Comparison of ENCODE assay signal across 8 cellular contexts in the genomic region with DNA sequence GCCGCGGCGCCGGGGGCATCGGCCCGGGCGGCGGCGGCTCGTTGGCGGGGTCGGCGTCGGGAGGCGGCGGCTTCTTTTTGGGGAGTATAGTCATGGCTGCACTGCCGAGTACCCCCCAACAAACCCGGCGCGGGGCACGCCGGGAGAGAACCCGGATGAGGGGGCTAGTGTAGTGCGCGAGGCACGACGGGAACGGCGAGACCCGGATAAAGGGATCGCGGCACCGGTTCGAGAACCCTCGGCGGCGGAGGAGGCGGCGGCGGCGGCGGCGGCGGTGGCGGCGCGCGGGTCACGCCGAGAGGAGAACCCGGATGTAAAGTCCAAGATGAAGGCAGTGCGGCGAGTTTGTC. TPM values are rescaled to one million over a fixed set of nuclear protein-coding genes. Genes with fewer than 3 reads are reported as not detected.
A peak's percentile ranks its signal among the peaks of the same experiment; 100 is the strongest.
DNase-seq lines count a peak whose midpoint lies in the region; TF ChIP-seq lines count a peak whose summit lies in the region.

Gene OTUD5, minus strand, starts transcription at position 131 of the 350 bp plus-strand sequence. Its CDS starts 37 bp downstream, at position 94.

- H4K8ac ChIP-seq in mesenchymal stem cell (ENCODE audit: low read length): peak within 1 kb of the TSS; percentile 84

- peak within 1 kb of the TSS; percentile 84 for H2BK5ac ChIP-seq in mesenchymal stem cell (ENCODE audit: low read depth, low read length, poor library complexity, severe bottlenecking)

- H3K27me3 ChIP-seq in duodenal mucosa (ENCODE audit: control insufficient read depth in 1 of 2, insufficient read depth in 2 of 2, low read length in 2 of 2) (no peaks in the 10 kb centered on the region), mesenchymal stem cell (ENCODE audit: control insufficient read depth in 1 of 2, insufficient read depth in 1 of 2, low read length in 2 of 2) (peaks cover 0 to 3% of the 10 kb centered on the region in 2 experiments)

- H3K23ac ChIP-seq in mesenchymal stem cell (ENCODE audit: low read length in 2 of 2): peak within 1 kb of the TSS in 1 of 2 experiments; percentile 80

- H3K4me1 ChIP-seq in duodenal mucosa (ENCODE audit: control insufficient read depth in 1 of 2, insufficient read depth in 2 of 2, low read length in 2 of 2) (peaks cover 45 to 56% of the 10 kb centered on the region in 2 donors), mesenchymal stem cell (ENCODE audit: control insufficient read depth, insufficient read depth, low read depth, low read length) (peaks cover 6% of the 10 kb centered on the region)

- H3K9ac ChIP-seq in duodenal mucosa (ENCODE audit: low read depth in 1 of 2, low read length in 2 of 2) (peak within 1 kb of the TSS; percentile 81 to 90), mesenchymal stem cell (ENCODE audit: low read length) (peak within 1 kb of the TSS; percentile 97)

- peak within 1 kb of the TSS in 1 of 2 experiments; percentile 88 for H3K4ac ChIP-seq in mesenchymal stem cell (ENCODE audit: low read depth in 1 of 2, low read length in 2 of 2)

- peak within 1 kb of the TSS in 1 of 2 experiments; percentile 52 for H2BK12ac ChIP-seq in mesenchymal stem cell (ENCODE audit: low read length in 2 of 2)

- no peak within 1 kb of the TSS for H2AK5ac ChIP-seq in mesenchymal stem cell (ENCODE audit: low read length, severe bottlenecking)

- H3K27ac ChIP-seq in duodenal mucosa (ENCODE audit: low read depth, low read length) (peak within 1 kb of the TSS; percentile 98), mesenchymal stem cell (ENCODE audit: low read length, poor library complexity, severe bottlenecking) (peak within 1 kb of the TSS; percentile 100)

- no peak within 1 kb of the TSS for H2BK15ac ChIP-seq in mesenchymal stem cell (ENCODE audit: low read depth, poor library complexity, severe bottlenecking)

- H3K18ac ChIP-seq in mesenchymal stem cell (ENCODE audit: low read depth in 1 of 2, low read length in 2 of 2): peak within 1 kb of the TSS; percentile 80 to 91

- H2BK120ac ChIP-seq in mesenchymal stem cell (ENCODE audit: low read depth, low read length): peak within 1 kb of the TSS; percentile 27

- POLR2A ChIA-PET in HEK293T (lab: Yijun Ruan, JAX): interaction anchor here (0.7 to 2.1 kb wide), 6 partner anchors 12 to 85 kb away, joined by 3 to 13 read pairs (median 6); partner anchors contain the start of genes KCND1 and TFE3

- H3K4me2 ChIP-seq in mesenchymal stem cell (ENCODE audit: low read length, poor library complexity, severe bottlenecking): peak within 1 kb of the TSS; percentile 83

- H3K36me3 ChIP-seq in duodenal mucosa (ENCODE audit: control insufficient read depth in 1 of 2, insufficient read depth in 2 of 2, low read length in 2 of 2) (peaks cover 4 to 14% of the 10 kb centered on the region in 2 donors), mesenchymal stem cell (ENCODE audit: control insufficient read depth in 1 of 2, insufficient read depth in 2 of 2, low read depth in 1 of 2, low read length in 2 of 2) (peaks cover 16 to 30% of the 10 kb centered on the region in 2 experiments)

- DNase-seq in HEK293T (ENCODE audit: extremely low spot score) (peak; percentile 64), NCI-H1694 (lab: John Stamatoyannopoulos, UW) (peak; percentile 54), mesenchymal stem cell (no peak), HK-2 (ENCODE audit: unreplicated experiment) (no peak)
- peak; percentile 81 for DNase-seq in activated CD4-positive, alpha-beta T cell treated with anti-CD3 and anti-CD28 coated beads for 48 hours
- peak; percentile 55 to 60 for DNase-seq in stimulated activated CD8-positive, alpha-beta memory T cell treated with anti-CD3 and anti-CD28 coated beads, Interleukin-15, amount 100 ng/mL, for 4 hours (ENCODE audit: low read depth in 2 of 2)

- H3K9me3 ChIP-seq in duodenal mucosa (ENCODE audit: control insufficient read depth in 1 of 2, low read length in 2 of 2) (no peaks in the 10 kb centered on the region), mesenchymal stem cell (ENCODE audit: control insufficient read depth, low read length) (no peaks in the 10 kb centered on the region)

- no peak for TF ChIP-seq CTCF in GM12875 (IDR thresholded peaks at IDR 0.05; ENCODE audit: borderline replicate concordance, insufficient read depth, low read depth, low read length)

- no peaks in the 10 kb centered on the region for H3K79me1 ChIP-seq in mesenchymal stem cell (replicated peaks; ENCODE audit: low read length, poor library complexity, severe bottlenecking)

- H4K91ac ChIP-seq in mesenchymal stem cell (ENCODE audit: low read length): peak within 1 kb of the TSS; percentile 68

- CTCF ChIA-PET in HEK293T (lab: Yijun Ruan, JAX): no interaction called here

- H3K4me3 ChIP-seq in GM12875 (ENCODE audit: low read depth, low read length): peak within 1 kb of the TSS; percentile 73
- H3K4me3 ChIP-seq in duodenal mucosa (ENCODE audit: low read depth in 1 of 2, low read length in 2 of 2): peak within 1 kb of the TSS; percentile 75 to 80
- H3K4me3 ChIP-seq in mesenchymal stem cell (ENCODE audit: insufficient read depth in 1 of 2, low read depth in 1 of 2, low read length in 2 of 2): peak within 1 kb of the TSS; percentile 78 to 87

- peak within 1 kb of the TSS; percentile 36 to 91 for H3K14ac ChIP-seq in mesenchymal stem cell (ENCODE audit: low read length in 2 of 2)

- WGBS in mesenchymal stem cell: 0% methylated on average over 8 of the region's 53 CpGs

- peak within 1 kb of the TSS; percentile 42 for H2AFZ ChIP-seq in mesenchymal stem cell (ENCODE audit: low read depth, low read length)

TF ChIP-seq in HEK293T, 16 proteins besides CTCF, POLR2A, EP300 and RAD21:
- TF ChIP-seq ARNT (IDR thresholded peaks at IDR 0.05) (no peak), SP1 (IDR thresholded peaks at IDR 0.05) (no peak), FOXM1 (IDR thresholded peaks at IDR 0.05; ENCODE audit: borderline replicate concordance) (no peak), TARDBP (IDR thresholded peaks at IDR 0.05) (no peak), ELF4 (IDR thresholded peaks at IDR 0.05) (no peak), HDGF (IDR thresholded peaks at IDR 0.05; ENCODE audit: borderline replicate concordance) (no peak), BHLHE40 (IDR thresholded peaks at IDR 0.05; ENCODE audit: borderline replicate concordance) (no peak), ZNF384 (IDR thresholded peaks at IDR 0.05) (no peak)

RNA-seq across cellular contexts. Expression of gene OTUD5, which starts in this region (rescaled TPM):
- polyA plus RNA-seq in mesenchymal stem cell (2013, experiment 1 of 2): 44.5 TPM
- 44.0 TPM for polyA plus RNA-seq in mesenchymal stem cell (2013, experiment 2 of 2)

Comparison
In these comparisons a context has a peak if more than half of its experiments do, and no peak if none do; other contexts are left out.
1. DNase-seq: peak in HEK293T (single experiment), NCI-H1694 (single experiment), activated CD4-positive, alpha-beta T cell treated with anti-CD3 and anti-CD28 coated beads for 48 hours (single experiment) and stimulated activated CD8-positive, alpha-beta memory T cell treated with anti-CD3 and anti-CD28 coated beads, Interleukin-15, amount 100 ng/mL, for 4 hours (2 of 2); none in mesenchymal stem cell (single experiment) and HK-2 (single experiment).
2. Peak in every context shown above with its lines, with median percentiles within 50 percentile points of each other: H3K4me3 ChIP-seq.